Comparison of ENCODE assay signal across 16 cellular contexts in the genomic region with DNA sequence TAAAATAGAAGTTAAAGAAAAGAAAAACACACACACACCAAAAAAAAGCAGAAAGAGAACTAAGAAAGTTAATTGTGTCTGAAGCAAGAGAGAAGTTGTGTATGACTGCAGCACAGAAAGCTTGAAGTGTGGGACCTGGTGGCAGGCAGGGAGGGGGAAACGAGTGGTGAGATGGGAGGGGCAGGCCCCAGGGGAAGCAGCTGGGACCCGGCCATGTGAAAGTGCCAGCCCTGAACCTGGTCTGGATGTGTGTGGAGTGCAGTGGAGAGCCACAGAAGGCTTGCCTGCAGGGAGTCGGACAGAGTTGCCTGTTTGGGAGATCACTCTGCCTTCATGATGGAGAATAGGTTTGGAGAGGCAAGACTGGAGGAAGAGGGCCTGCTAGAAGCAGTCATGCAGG.
A peak's percentile ranks its signal among the peaks of the same experiment; 100 is the strongest.
DNase-seq lines count a peak whose midpoint lies in the region; ATAC-seq and TF ChIP-seq lines count a peak whose summit lies in the region.
"Had no signal": no experiment of that assay in that cellular context is flagged by ENCODE, and none has a peak within 500 bp of the region (broad histone marks: within the 10 kb centered on the region; RNA-seq: fewer than 3 reads in every experiment).

No MANE protein-coding gene starts in this region.

- TF ChIP-seq POLR2A in esophagus squamous epithelium (IDR thresholded peaks at IDR 0.05): no peak

- H3K9me3 Mint-ChIP-seq in CD8-positive, alpha-beta memory T cell: no peaks in the 10 kb centered on the region
- H3K9me3 Mint-ChIP-seq: HFFc6 had no signal

- H3K36me3 ChIP-seq in BLaER1 (no peaks in the 10 kb centered on the region), DND-41 (ENCODE audit: insufficient read depth, low read length) (no peaks in the 10 kb centered on the region), esophagus squamous epithelium (peaks cover 0 to 10% (median 0%) of the 10 kb centered on the region in 3 donors)
- no peaks in the 10 kb centered on the region for H3K36me3 ChIP-seq in CD8-positive, alpha-beta memory T cell (ENCODE audit: insufficient read depth, low read length)
- H3K36me3 ChIP-seq: SJCRH30 had no signal

- peaks cover 2 to 25% (median 9%) of the 10 kb centered on the region in 3 donors for H3K36me3 Mint-ChIP-seq in CD8-positive, alpha-beta memory T cell

- no peak overlapping the region for H3K27ac Mint-ChIP-seq in CD8-positive, alpha-beta memory T cell
- H3K27ac Mint-ChIP-seq: CD4-positive, CD25-positive, alpha-beta regulatory T cell; HFFc6; T-helper 17 cell had no signal

- H3K27me3 Mint-ChIP-seq in CD8-positive, alpha-beta memory T cell: no peaks in the 10 kb centered on the region
- H3K27me3 Mint-ChIP-seq: CD4-positive, CD25-positive, alpha-beta regulatory T cell; T-helper 17 cell had no signal

- no peaks in the 10 kb centered on the region; the same call in 1 of the 2 replicates for H3K9me3 ChIP-seq in BLaER1
- H3K9me3 ChIP-seq in DND-41 (ENCODE audit: insufficient read depth, low read length, severe bottlenecking): no peaks in the 10 kb centered on the region
- no peaks in the 10 kb centered on the region for H3K9me3 ChIP-seq in esophagus squamous epithelium
- no peaks in the 10 kb centered on the region for H3K9me3 ChIP-seq in CD8-positive, alpha-beta memory T cell (ENCODE audit: low read length)
- H3K9me3 ChIP-seq: SJCRH30 had no signal

- ATAC-seq in DND-41 (ENCODE audit: insufficient read depth, low read depth) (peak; percentile 61), left lobe of liver (no peak)
- ATAC-seq: T-helper 17 cell had no signal

- H4K20me1 ChIP-seq in BLaER1: no peaks in the 10 kb centered on the region
- H4K20me1 ChIP-seq in DND-41 (ENCODE audit: insufficient read depth, low read length): no peaks in the 10 kb centered on the region

- POLR2A ChIA-PET in CD8-positive, alpha-beta memory T cell (lab: Charles Lee): no interaction called here

- 77 to 88% methylated on average over 3 of the region's 3 CpGs for WGBS in esophagus squamous epithelium, 2 donors

- H3K27ac ChIP-seq in BLaER1 (no peak overlapping the region), DND-41 (ENCODE audit: low read length) (no peak overlapping the region), esophagus squamous epithelium (no peak overlapping the region)
- H3K27ac ChIP-seq in CD8-positive, alpha-beta memory T cell (ENCODE audit: low read depth, low read length): no peak overlapping the region
- H3K27ac ChIP-seq: RWPE1, SJCRH30 had no signal

- DNase-seq in DND-41: peak; percentile 52
- peak; percentile 18 to 24 for DNase-seq in Kasumi-1 (lab: John Stamatoyannopoulos, UW)
- DNase-seq in cerebellum (ENCODE audit: low spot score): peak; percentile 50
- no peak for DNase-seq in esophagus squamous epithelium (lab: John Stamatoyannopoulos, UW)
- no peak for DNase-seq in left lobe of liver (ENCODE audit: low spot score)
- no peak for DNase-seq in CD8-positive, alpha-beta memory T cell
- DNase-seq: CD4-positive, CD25-positive, alpha-beta regulatory T cell; HFFc6; NCI-H1092; NCI-H226; NCI-H526; OCI-M1; SJCRH30; T-helper 17 cell had no signal

- H3K4me1 ChIP-seq in BLaER1: peaks cover 45% of the 10 kb centered on the region
- H3K4me1 ChIP-seq in DND-41 (ENCODE audit: insufficient read depth, low read length): no peaks in the 10 kb centered on the region
- H3K4me1 ChIP-seq in esophagus squamous epithelium: peaks cover 0 to 17% (median 13%) of the 10 kb centered on the region in 3 donors
- no peaks in the 10 kb centered on the region for H3K4me1 ChIP-seq in CD8-positive, alpha-beta memory T cell (ENCODE audit: insufficient read depth, low read length)

- peak overlapping the region; percentile 55 for H3K4me2 ChIP-seq in BLaER1
- H3K4me2 ChIP-seq in DND-41 (ENCODE audit: insufficient read depth, low read length): no peak overlapping the region

- H3K4me3 ChIP-seq in BLaER1 (no peak overlapping the region), DND-41 (ENCODE audit: low read depth in 1 of 2, low read length in 2 of 2) (no peak overlapping the region), esophagus squamous epithelium (no peak overlapping the region)
- H3K4me3 ChIP-seq in CD8-positive, alpha-beta memory T cell (ENCODE audit: low read length): no peak overlapping the region
- H3K4me3 ChIP-seq: SJCRH30 had no signal

- H3K27me3 ChIP-seq in BLaER1 (no peaks in the 10 kb centered on the region), DND-41 (ENCODE audit: insufficient read depth, low read length, poor library complexity) (no peaks in the 10 kb centered on the region), esophagus squamous epithelium (no peaks in the 10 kb centered on the region)
- H3K27me3 ChIP-seq in CD8-positive, alpha-beta memory T cell (ENCODE audit: insufficient read depth, low read length, poor library complexity, severe bottlenecking): no peaks in the 10 kb centered on the region
- H3K27me3 ChIP-seq: SJCRH30 had no signal

- peaks cover 9 to 18% (median 18%) of the 10 kb centered on the region in 3 donors for H3K4me1 Mint-ChIP-seq in CD8-positive, alpha-beta memory T cell
- H3K4me1 Mint-ChIP-seq: T-helper 17 cell had no signal

- no peaks in the 10 kb centered on the region for H3K79me2 ChIP-seq in DND-41 (ENCODE audit: insufficient read depth, low read length)

- H3K4me3 Mint-ChIP-seq in CD8-positive, alpha-beta memory T cell: no peak overlapping the region
- H3K4me3 Mint-ChIP-seq: CD4-positive, CD25-positive, alpha-beta regulatory T cell; HFFc6; T-helper 17 cell had no signal

- TF ChIP-seq CTCF in DND-41 (IDR thresholded peaks at IDR 0.05; ENCODE audit: borderline replicate concordance, extremely low read depth, low read length, poor library complexity, severe bottlenecking) (no peak), esophagus squamous epithelium (IDR thresholded peaks at IDR 0.05) (no peak)

- H3K9ac ChIP-seq in BLaER1 (no peak overlapping the region), DND-41 (ENCODE audit: low read depth, low read length) (no peak overlapping the region)

- CTCF ChIA-PET in CD8-positive, alpha-beta memory T cell (lab: Charles Lee): no interaction called here

- intact Hi-C loops in esophagus squamous epithelium (cut with DNase I): no loop called here

- H2AFZ ChIP-seq in DND-41 (ENCODE audit: low read depth, low read length): no peak overlapping the region

Comparison
In these comparisons a context has a peak if more than half of its experiments do, and no peak if none do; other contexts are left out.
1. DNase-seq: peak in DND-41 (single experiment), Kasumi-1 (2 of 2) and cerebellum (single experiment); none in esophagus squamous epithelium (single experiment), left lobe of liver (single experiment) and CD8-positive, alpha-beta memory T cell (0 of 5).